In the genomic region with DNA sequence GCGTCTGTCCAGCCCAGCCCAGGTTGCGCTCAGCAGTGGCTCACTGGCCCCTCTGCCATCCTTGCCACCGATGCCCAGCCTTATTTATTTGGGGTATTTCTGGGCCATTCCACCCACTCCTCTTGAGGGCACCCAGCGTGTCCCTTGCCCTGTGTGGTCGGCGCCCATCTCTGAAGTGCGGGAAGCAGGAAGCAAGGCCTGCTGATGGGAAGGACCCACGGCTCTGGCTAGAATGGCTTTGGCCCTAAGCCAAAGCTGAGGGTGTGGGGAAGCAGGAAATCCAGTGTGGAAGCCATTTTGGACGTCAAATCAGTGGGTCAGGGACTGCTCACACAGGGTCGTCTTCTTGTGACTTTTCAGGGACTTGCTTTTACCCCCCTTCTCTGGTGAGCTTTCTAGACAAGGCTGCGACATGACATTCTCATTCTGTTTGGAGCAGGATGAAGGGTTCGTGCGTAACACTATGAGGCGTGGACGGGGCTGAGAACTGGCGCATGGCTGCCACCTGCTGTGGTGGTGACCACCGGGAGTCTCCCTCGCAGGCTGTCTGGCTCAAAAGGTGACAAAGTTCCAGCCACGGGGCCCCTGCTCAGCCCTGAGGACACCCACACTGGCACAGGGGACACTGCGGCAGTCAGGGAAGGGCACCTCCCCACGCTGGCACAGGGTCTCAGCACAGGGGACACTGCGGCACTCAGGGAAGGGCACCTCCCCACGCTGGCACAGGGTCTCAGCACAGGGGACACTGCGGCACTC, we compare ENCODE assay signal across 9 cellular contexts. TPM values are rescaled to one million over a fixed set of nuclear protein-coding genes. Genes with fewer than 3 reads are reported as not detected.
DNase-seq lines count a peak whose midpoint lies in the region; ATAC-seq and TF ChIP-seq lines count a peak whose summit lies in the region.
"Had no signal": no experiment of that assay in that cellular context is flagged by ENCODE, and none has a peak within 500 bp of the region (broad histone marks: within the 10 kb centered on the region; RNA-seq: fewer than 3 reads in every experiment).

No MANE protein-coding gene starts in this region.

- no peaks in the 10 kb centered on the region for H4K20me1 ChIP-seq in HCT116 (ENCODE audit: insufficient read depth)

- peak overlapping the region; percentile 72 for H3K27ac Mint-ChIP-seq in activated naive CD8-positive, alpha-beta T cell treated with anti-CD3 and anti-CD28 coated beads, Interleukin-2, amount 50 U/mL, for 24 hours
- H3K27ac Mint-ChIP-seq: activated naive CD4-positive, alpha-beta T cell treated with anti-CD3 and anti-CD28 coated beads, Interleukin-2, amount 50 U/mL, for 24 hours had no signal

- H2AFZ ChIP-seq in HCT116 (ENCODE audit: low read depth, low read length, poor library complexity, severe bottlenecking) (no peak overlapping the region), mesenchymal stem cell (ENCODE audit: low read depth, low read length) (no peak overlapping the region)

- H3K18ac ChIP-seq in mesenchymal stem cell (ENCODE audit: low read depth in 1 of 2, low read length in 2 of 2): peak overlapping the region; percentile 34 to 93

- peak overlapping the region; percentile 87 for H2BK15ac ChIP-seq in mesenchymal stem cell (ENCODE audit: low read depth, poor library complexity, severe bottlenecking)

- WGBS in mesenchymal stem cell: 70% methylated on average over 24 of the region's 24 CpGs

- TF ChIP-seq CTCF in AG04450 (IDR thresholded peaks at IDR 0.05; ENCODE audit: low read depth, low read length) (no peak), HCT116 (IDR thresholded peaks at IDR 0.05 in 2 of 3, conservative IDR thresholded peaks at IDR 0.05 in 1 of 3; ENCODE audit: borderline replicate concordance in 1 of 3, insufficient read depth in 1 of 3, low read depth in 2 of 3, low read length in 2 of 3) (no peak)

- peaks cover 34% of the 10 kb centered on the region for H3K4me1 Mint-ChIP-seq in activated naive CD8-positive, alpha-beta T cell treated with anti-CD3 and anti-CD28 coated beads, Interleukin-2, amount 50 U/mL, for 24 hours

- CTCF ChIA-PET in AG04450 (lab: Charles Lee) (interaction anchor here (0.7 to 1.4 kb wide), 2 partner anchors 9 to 11 kb away, joined by 3 read pairs; no protein-coding TSS in a partner anchor), HCT116 (lab: Charles Lee) (interaction anchor here (0.7 to 1.5 kb wide), 2 partner anchors 9 to 11 kb away, joined by 3 to 5 read pairs; no protein-coding TSS in a partner anchor)

- ATAC-seq in HCT116 (no peak), GM19455 (IDR thresholded peaks at IDR 0.05; ENCODE audit: unreplicated experiment) (no peak), GM19452 (IDR thresholded peaks at IDR 0.05; ENCODE audit: unreplicated experiment) (no peak), GM21367 (IDR thresholded peaks at IDR 0.05; ENCODE audit: unreplicated experiment) (no peak)
- no peak for ATAC-seq in activated naive CD8-positive, alpha-beta T cell treated with anti-CD3 and anti-CD28 coated beads, Interleukin-2, amount 50 U/mL, for 24 hours

- H2BK12ac ChIP-seq in mesenchymal stem cell (ENCODE audit: low read length in 2 of 2): peak overlapping the region; percentile 43 to 87

- H3K27ac ChIP-seq in AG04450 (ENCODE audit: low read depth, low read length): peak overlapping the region; percentile 11
- no peak overlapping the region for H3K27ac ChIP-seq in HCT116 (ENCODE audit: low read depth, low read length)
- no peak overlapping the region for H3K27ac ChIP-seq in mesenchymal stem cell (ENCODE audit: low read length, poor library complexity, severe bottlenecking)

- no peak for TF ChIP-seq RAD21 in HCT116 (IDR thresholded peaks at IDR 0.05; ENCODE audit: low read depth)

- no peaks in the 10 kb centered on the region for H3K36me3 ChIP-seq in HCT116 (ENCODE audit: control insufficient read depth in 1 of 2, insufficient read depth in 2 of 2, low read length in 2 of 2)
- H3K36me3 ChIP-seq in mesenchymal stem cell (ENCODE audit: control insufficient read depth in 1 of 2, insufficient read depth in 2 of 2, low read depth in 1 of 2, low read length in 2 of 2): no peaks in the 10 kb centered on the region

- peaks cover 42% of the 10 kb centered on the region for H3K27me3 Mint-ChIP-seq in activated naive CD8-positive, alpha-beta T cell treated with anti-CD3 and anti-CD28 coated beads, Interleukin-2, amount 50 U/mL, for 24 hours

- peak overlapping the region; percentile 67 for H4K8ac ChIP-seq in mesenchymal stem cell (ENCODE audit: low read length)

- H3K4ac ChIP-seq in mesenchymal stem cell (ENCODE audit: low read depth in 1 of 2, low read length in 2 of 2): peak overlapping the region; percentile 42 to 96

- H3K4me1 ChIP-seq in HCT116 (ENCODE audit: control insufficient read depth in 1 of 2, insufficient read depth in 2 of 2, low read length in 2 of 2) (peaks cover 14 to 32% of the 10 kb centered on the region in 2 experiments), mesenchymal stem cell (ENCODE audit: control insufficient read depth, insufficient read depth, low read depth, low read length) (peaks cover 23% of the 10 kb centered on the region)

- H3K36me3 Mint-ChIP-seq in activated naive CD8-positive, alpha-beta T cell treated with anti-CD3 and anti-CD28 coated beads, Interleukin-2, amount 50 U/mL, for 24 hours (ENCODE audit: low read depth): no peaks in the 10 kb centered on the region
- H3K36me3 Mint-ChIP-seq: activated naive CD4-positive, alpha-beta T cell treated with anti-CD3 and anti-CD28 coated beads, Interleukin-2, amount 50 U/mL, for 24 hours had no signal

- H3K9ac ChIP-seq in HCT116 (ENCODE audit: low read length) (0 out of 2 replicates have a peak overlapping the region, but pooled peaks have one; percentile 8), mesenchymal stem cell (ENCODE audit: low read length) (no peak overlapping the region)

- no peak overlapping the region for H3K23ac ChIP-seq in mesenchymal stem cell (ENCODE audit: low read length in 2 of 2)

- H3K4me3 ChIP-seq in AG04450 (ENCODE audit: low read depth, low read length): no peak overlapping the region
- no peak overlapping the region for H3K4me3 ChIP-seq in HCT116 (replicated peaks in 1 of 2; ENCODE audit: low read depth in 1 of 2, low read length in 2 of 2)
- no peak overlapping the region for H3K4me3 ChIP-seq in mesenchymal stem cell (ENCODE audit: insufficient read depth in 1 of 2, low read depth in 1 of 2, low read length in 2 of 2)

- no peak for DNase-seq in AG04450 (ENCODE audit: low read depth, low spot score)
- DNase-seq in HCT116 (ENCODE audit: low read depth, low spot score): no peak
- DNase-seq in activated naive CD8-positive, alpha-beta T cell treated with anti-CD3 and anti-CD28 coated beads, Interleukin-2, amount 50 U/mL, for 24 hours: no peak
- peak; percentile 69 for DNase-seq in mesenchymal stem cell
- no peak for DNase-seq in T-helper 9 cell

- TF ChIP-seq POLR2A in HCT116 (IDR thresholded peaks at IDR 0.05; ENCODE audit: borderline replicate concordance, extremely low read depth, insufficient read depth, insufficient read length): no peak

- H2AK5ac ChIP-seq in mesenchymal stem cell (ENCODE audit: low read length, severe bottlenecking): peak overlapping the region; percentile 77

- intact Hi-C loops in HCT116 (cut with micrococcal nuclease): no loop called here

- RAD21 ChIA-PET in HCT116 (lab: Charles Lee; ENCODE audit: low non-redundant PET in 1 of 2, low total read pairs in 2 of 2, uncharacterized antibody in 2 of 2, unreplicated experiment in 2 of 2): no interaction called here

- POLR2A ChIA-PET in AG04450 (lab: Yijun Ruan, JAX): interaction anchor here (1.4 kb wide), 1 partner anchor 25 kb away, joined by 4 read pairs; no protein-coding TSS in a partner anchor
- POLR2A ChIA-PET in HCT116 (lab: Charles Lee): no interaction called here

- H3K27me3 ChIP-seq in AG04450 (ENCODE audit: control insufficient read depth, insufficient read depth, low read length) (peaks cover 58% of the 10 kb centered on the region), HCT116 (ENCODE audit: insufficient read depth, low read length) (peaks cover 17% of the 10 kb centered on the region; the same call in 1 of the 2 replicates), mesenchymal stem cell (ENCODE audit: control insufficient read depth in 1 of 2, insufficient read depth in 1 of 2, low read length in 2 of 2) (peaks cover 52 to 63% of the 10 kb centered on the region in 2 experiments)

- H3K79me2 ChIP-seq in HCT116 (ENCODE audit: insufficient read depth, low read length): no peaks in the 10 kb centered on the region

- H3K9me3 ChIP-seq in AG04450 (ENCODE audit: control insufficient read depth, insufficient read depth, low read length) (peaks cover 18% of the 10 kb centered on the region; the same call in 1 of the 2 replicates), HCT116 (ENCODE audit: control insufficient read depth in 1 of 2, insufficient read depth in 1 of 2, low read depth in 1 of 2, low read length in 2 of 2) (no peaks in the 10 kb centered on the region), mesenchymal stem cell (ENCODE audit: control insufficient read depth, low read length) (no peaks in the 10 kb centered on the region)

- no peak overlapping the region for H3K4me3 Mint-ChIP-seq in activated naive CD8-positive, alpha-beta T cell treated with anti-CD3 and anti-CD28 coated beads, Interleukin-2, amount 50 U/mL, for 24 hours
- H3K4me3 Mint-ChIP-seq: activated naive CD4-positive, alpha-beta T cell treated with anti-CD3 and anti-CD28 coated beads, Interleukin-2, amount 50 U/mL, for 24 hours had no signal

- no peaks in the 10 kb centered on the region for H3K9me3 Mint-ChIP-seq in activated naive CD8-positive, alpha-beta T cell treated with anti-CD3 and anti-CD28 coated beads, Interleukin-2, amount 50 U/mL, for 24 hours
- H3K9me3 Mint-ChIP-seq: activated naive CD4-positive, alpha-beta T cell treated with anti-CD3 and anti-CD28 coated beads, Interleukin-2, amount 50 U/mL, for 24 hours had no signal

- H2BK120ac ChIP-seq in mesenchymal stem cell (ENCODE audit: low read depth, low read length): peak overlapping the region; percentile 83

- no peak overlapping the region for H2BK5ac ChIP-seq in mesenchymal stem cell (ENCODE audit: low read depth, low read length, poor library complexity, severe bottlenecking)

- H3K4me2 ChIP-seq in HCT116 (ENCODE audit: low read length) (peak overlapping the region; percentile 46), mesenchymal stem cell (ENCODE audit: low read length, poor library complexity, severe bottlenecking) (no peak overlapping the region)

- no TSS peak for BruUV-seq in HCT116 (replicated peaks; lab: Mats Ljungman, UMichigan)

- H3K9me2 ChIP-seq in HCT116 (ENCODE audit: insufficient read depth): no peaks in the 10 kb centered on the region

- no peaks in the 10 kb centered on the region for H3K79me1 ChIP-seq in mesenchymal stem cell (replicated peaks; ENCODE audit: low read length, poor library complexity, severe bottlenecking)

- H3K14ac ChIP-seq in mesenchymal stem cell (ENCODE audit: low read length in 2 of 2): peak overlapping the region in 1 of 2 experiments; percentile 37

- H4K91ac ChIP-seq in mesenchymal stem cell (ENCODE audit: low read length): peak overlapping the region; percentile 97

TF ChIP-seq in HCT116, 20 proteins besides CTCF, POLR2A, EP300 and RAD21 (continues in another document):
- TF ChIP-seq EZH2 (IDR thresholded peaks at IDR 0.05): no peak

RNA-seq across cellular contexts. Expression of gene NKD2, which starts 50.7 kb away (rescaled TPM):
- not detected in 2 replicates for polyA plus RNA-seq in AG04450 (2011; rRNA removed)
- not detected in 2 replicates for polyA minus RNA-seq in AG04450 (2011; rRNA and poly(A)+ RNA removed)
- 20.4 TPM for total RNA-seq in HCT116 (2021; ENCODE audit: unreplicated experiment)
- 15.7 and 19.0 TPM in 2 replicates for polyA plus RNA-seq in HCT116 (2012)
- polyA plus RNA-seq in mesenchymal stem cell (2013, experiment 1 of 2): 6.5 TPM
- 6.2 TPM for polyA plus RNA-seq in mesenchymal stem cell (2013, experiment 2 of 2)
